ENCODE assay signal across 1 cellular context in the genomic region with DNA sequence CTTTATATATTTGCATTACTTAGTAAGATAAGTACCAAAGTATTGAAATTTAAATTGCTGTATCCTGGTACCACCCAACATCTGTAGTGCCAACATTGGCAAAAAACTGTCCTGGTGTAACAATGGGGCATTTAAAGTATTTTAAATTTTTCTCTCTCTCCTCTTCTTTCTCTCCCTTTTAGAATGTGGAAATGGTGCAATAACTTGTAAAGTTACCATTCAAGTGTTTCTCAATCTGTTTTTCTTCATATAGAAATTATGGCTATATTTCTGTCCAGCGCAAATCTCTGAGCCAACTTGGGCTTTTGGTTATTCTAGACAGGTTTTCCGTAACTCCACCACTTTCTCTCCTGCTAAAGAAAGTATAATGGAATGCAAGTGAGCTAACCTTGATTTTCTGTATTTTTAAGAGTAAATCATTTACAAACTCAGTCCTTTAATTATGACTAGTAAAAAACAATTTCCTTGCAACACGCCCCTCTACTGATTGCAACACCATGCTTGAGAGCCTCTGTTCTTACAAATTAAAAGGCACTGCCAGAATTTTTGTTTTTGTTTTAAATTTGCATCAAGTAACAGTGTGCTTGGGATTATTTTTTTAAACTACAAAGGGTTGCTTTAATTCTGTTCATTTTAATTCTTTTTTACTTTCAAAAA.
TF ChIP-seq lines count a peak whose summit lies in the region.

No MANE protein-coding gene starts in this region.

TF ChIP-seq in SK-N-SH, 30 proteins besides CTCF, POLR2A, EP300 and RAD21 (continued from another document):
- TF ChIP-seq, protein P1, sequence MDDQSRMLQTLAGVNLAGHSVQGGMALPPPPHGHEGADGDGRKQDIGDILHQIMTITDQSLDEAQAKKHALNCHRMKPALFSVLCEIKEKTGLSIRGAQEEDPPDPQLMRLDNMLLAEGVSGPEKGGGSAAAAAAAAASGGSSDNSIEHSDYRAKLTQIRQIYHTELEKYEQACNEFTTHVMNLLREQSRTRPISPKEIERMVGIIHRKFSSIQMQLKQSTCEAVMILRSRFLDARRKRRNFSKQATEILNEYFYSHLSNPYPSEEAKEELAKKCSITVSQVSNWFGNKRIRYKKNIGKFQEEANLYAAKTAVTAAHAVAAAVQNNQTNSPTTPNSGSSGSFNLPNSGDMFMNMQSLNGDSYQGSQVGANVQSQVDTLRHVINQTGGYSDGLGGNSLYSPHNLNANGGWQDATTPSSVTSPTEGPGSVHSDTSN (IDR thresholded peaks at IDR 0.05): no peak
- no peak for TF ChIP-seq RXRA (IDR thresholded peaks at IDR 0.05; ENCODE audit: borderline replicate concordance, low read depth)
